ENCODE assay signal across 21 cellular contexts in the genomic region with DNA sequence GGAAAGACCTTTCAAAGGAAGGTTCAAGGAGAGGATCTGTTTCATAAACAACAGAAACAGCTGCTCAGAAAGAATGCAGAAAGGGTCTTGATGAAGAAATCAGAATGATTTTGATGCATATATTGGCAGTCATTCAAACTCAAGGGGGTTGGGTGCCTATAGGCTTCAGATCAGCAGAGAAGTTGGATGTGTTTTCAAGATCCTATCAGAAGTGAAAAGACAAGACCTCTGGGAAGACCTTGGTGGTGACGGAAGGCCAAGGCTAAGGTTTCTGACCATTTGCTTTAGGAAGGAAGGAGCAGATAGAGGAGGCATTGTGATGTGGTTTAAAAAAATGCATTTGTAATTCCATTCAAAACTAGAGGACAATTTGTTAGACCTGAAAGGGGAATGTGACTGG. TPM values are rescaled to one million over a fixed set of nuclear protein-coding genes. Genes with fewer than 3 reads are reported as not detected.
"Had no signal": no experiment of that assay in that cellular context is flagged by ENCODE, and none has a peak within 500 bp of the region (broad histone marks: within the 10 kb centered on the region; RNA-seq: fewer than 3 reads in every experiment).

No MANE protein-coding gene starts in this region.

- H2AFZ ChIP-seq: neural progenitor cell, parathyroid adenoma had no signal

- H3K36me3 ChIP-seq: neural progenitor cell, thoracic aorta, tibial nerve, upper lobe of left lung had no signal

- H3K27ac ChIP-seq: coronary artery, dorsolateral prefrontal cortex, epithelial cell of prostate, neural progenitor cell, parathyroid adenoma, thoracic aorta, tibial nerve, upper lobe of left lung had no signal

- H3K4me2 ChIP-seq: neural progenitor cell had no signal

- H3K4me3 ChIP-seq: coronary artery, dorsolateral prefrontal cortex, mucosa of descending colon, neural progenitor cell, thoracic aorta, tibial nerve, upper lobe of left lung had no signal

- H3K9ac ChIP-seq: neural progenitor cell, parathyroid adenoma had no signal

- H3K79me2 ChIP-seq: parathyroid adenoma had no signal

- H3K4me1 ChIP-seq: neural progenitor cell, parathyroid adenoma had no signal

- H3K27me3 ChIP-seq: dorsolateral prefrontal cortex, neural progenitor cell, tibial nerve, upper lobe of left lung had no signal

- H3K9me3 ChIP-seq: mucosa of descending colon, thoracic aorta, tibial nerve, upper lobe of left lung had no signal

- DNase-seq: central memory CD4-positive, alpha-beta T cell; dorsolateral prefrontal cortex; effector CD4-positive, alpha-beta T cell; foreskin melanocyte; hypothalamus; immature natural killer cell; mesenchymal stem cell; mucosa of descending colon; naive thymus-derived CD4-positive, alpha-beta T cell; stimulated activated CD4-positive, alpha-beta T cell treated with anti-CD3 and anti-CD28 coated beads, Interleukin-15, amount 100 ng/mL, for 24 hours; stimulated activated CD4-positive, alpha-beta T cell treated with anti-CD3 and anti-CD28 coated beads, Interleukin-2, amount 100 ng/mL, for 48 hours; stimulated activated naive B cell treated with anti-CD40 and anti-IgM and Interleukin-4, amounts not matched to agents 10 μg/mL and 1 μg/mL and 100 μg/mL, for 72 hours; upper lobe of left lung had no signal

- ATAC-seq: esophagus mucosa; mucosa of descending colon; naive thymus-derived CD4-positive, alpha-beta T cell; sciatic nerve; stimulated activated naive B cell treated with anti-CD40 and anti-IgM and Interleukin-4, amounts not matched to agents 10 μg/mL and 1 μg/mL and 100 μg/mL, for 72 hours had no signal

RNA-seq across cellular contexts. Expression of a gene that starts 15.2 kb away (rescaled TPM):
- polyA plus RNA-seq: naive thymus-derived CD4-positive, alpha-beta T cell had no signal
